Comparison of ENCODE assay signal across 1 cellular context in the genomic region with DNA sequence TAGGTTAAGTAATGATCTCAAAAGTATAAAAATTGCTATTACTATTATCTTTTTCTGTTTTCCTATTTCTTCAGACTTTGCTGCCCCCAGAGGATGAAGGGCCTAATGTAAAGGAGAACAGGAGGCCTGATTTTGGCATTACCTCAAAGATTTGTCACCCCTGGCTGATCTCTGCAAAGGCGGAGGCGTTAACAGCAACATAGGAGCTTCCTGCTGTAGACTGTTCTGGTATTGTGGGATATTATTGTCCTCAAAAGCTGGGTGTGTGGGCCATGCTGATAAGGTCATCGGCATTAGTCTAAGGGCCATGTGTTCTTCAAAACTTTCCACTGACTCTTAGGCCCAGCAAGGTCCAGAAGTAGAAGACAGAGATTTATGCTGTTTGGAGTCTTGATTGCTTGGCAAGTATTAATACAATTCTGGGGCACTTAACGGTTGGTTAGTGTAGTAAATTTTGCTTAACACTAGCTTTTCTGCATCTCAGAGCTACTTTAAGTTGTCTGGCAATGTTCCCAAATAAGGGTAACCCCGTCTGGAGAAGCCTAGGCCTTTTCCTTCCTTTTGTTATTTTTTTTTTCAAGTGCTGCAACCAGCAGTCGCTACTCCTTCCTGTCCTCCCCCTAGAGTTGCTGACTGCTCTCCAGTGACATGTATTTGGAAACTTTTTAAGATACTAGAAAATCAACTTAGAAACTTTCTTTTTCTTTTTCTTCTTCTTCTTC.
TF ChIP-seq lines count a peak whose summit lies in the region.

No MANE protein-coding gene starts in this region.

TF ChIP-seq in K562, 482 proteins besides CTCF, POLR2A, EP300 and RAD21 (continued from another document and continues in another):
- TF ChIP-seq E2F4 (CRISPR knock-in tag; IDR thresholded peaks at IDR 0.05; ENCODE audit: low read depth) (no peak), ZNF75A (CRISPR knock-in tag; IDR thresholded peaks at IDR 0.05) (no peak), KAT8 (IDR thresholded peaks at IDR 0.05; ENCODE audit: low read depth) (no peak), CBX2 (IDR thresholded peaks at IDR 0.05; ENCODE audit: insufficient read depth, low read length, poor library complexity, severe bottlenecking) (no peak), TFAM (CRISPR knock-in tag; conservative IDR thresholded peaks at IDR 0.05) (no peak), SP2 (IDR thresholded peaks at IDR 0.05; ENCODE audit: extremely low read depth, low read depth, low read length, poor library complexity, severe bottlenecking) (no peak), ZNF583 (CRISPR knock-in tag; IDR thresholded peaks at IDR 0.05) (no peak), NR2C2 (CRISPR knock-in tag; IDR thresholded peaks at IDR 0.05) (no peak), NR2C2 (tag; IDR thresholded peaks at IDR 0.05) (peak; percentile 37; the same call in 1 of the 2 replicates), CBFA2T2 (conservative IDR thresholded peaks at IDR 0.05) (peak; percentile 92), NFE2 (IDR thresholded peaks at IDR 0.05; ENCODE audit: low read depth) (no peak), RNF2 (IDR thresholded peaks at IDR 0.05) (peak; percentile 62; the same call in 1 of the 2 replicates), MEIS2 (IDR thresholded peaks at IDR 0.05; ENCODE audit: partially characterized antibody) (peak; percentile 43), GABPB2 (CRISPR knock-in tag; conservative IDR thresholded peaks at IDR 0.05) (no peak), GTF2E2 (tag; IDR thresholded peaks at IDR 0.05) (no peak), NFXL1 (CRISPR knock-in tag; IDR thresholded peaks at IDR 0.05) (no peak), LCOR (CRISPR knock-in tag; IDR thresholded peaks at IDR 0.05) (no peak), ZNF184 (CRISPR knock-in tag; IDR thresholded peaks at IDR 0.05) (no peak), MGA (IDR thresholded peaks at IDR 0.05) (no peak; the same call in 1 of the 2 replicates), ZFPM2 (CRISPR knock-in tag; IDR thresholded peaks at IDR 0.05) (no peak), NR4A1 (CRISPR knock-in tag; IDR thresholded peaks at IDR 0.05) (no peak), NR4A1 (tag; IDR thresholded peaks at IDR 0.05) (no peak), MYC (IDR thresholded peaks at IDR 0.05; ENCODE audit: low read depth, low read length) (peak; percentile 53; the same call in 1 of the 2 replicates), MYC (CRISPR knock-in tag; IDR thresholded peaks at IDR 0.05; ENCODE audit: borderline replicate concordance, low read depth) (no peak), ADNP (tag; IDR thresholded peaks at IDR 0.05) (no peak), ZNF316 (IDR thresholded peaks at IDR 0.05) (no peak), ZNF280A (IDR thresholded peaks at IDR 0.05; ENCODE audit: low read depth, partially characterized antibody) (no peak), PML (IDR thresholded peaks at IDR 0.05; ENCODE audit: low read length) (peak; percentile 86), RBM15 (IDR thresholded peaks at IDR 0.05; ENCODE audit: insufficient read depth, low read length) (no peak), MXD1 (CRISPR knock-in tag; IDR thresholded peaks at IDR 0.05; ENCODE audit: borderline replicate concordance, poor library complexity, severe bottlenecking) (no peak), SMAD2 (IDR thresholded peaks at IDR 0.05; ENCODE audit: low read depth, low read length) (no peak)
- TF ChIP-seq, protein P1, sequence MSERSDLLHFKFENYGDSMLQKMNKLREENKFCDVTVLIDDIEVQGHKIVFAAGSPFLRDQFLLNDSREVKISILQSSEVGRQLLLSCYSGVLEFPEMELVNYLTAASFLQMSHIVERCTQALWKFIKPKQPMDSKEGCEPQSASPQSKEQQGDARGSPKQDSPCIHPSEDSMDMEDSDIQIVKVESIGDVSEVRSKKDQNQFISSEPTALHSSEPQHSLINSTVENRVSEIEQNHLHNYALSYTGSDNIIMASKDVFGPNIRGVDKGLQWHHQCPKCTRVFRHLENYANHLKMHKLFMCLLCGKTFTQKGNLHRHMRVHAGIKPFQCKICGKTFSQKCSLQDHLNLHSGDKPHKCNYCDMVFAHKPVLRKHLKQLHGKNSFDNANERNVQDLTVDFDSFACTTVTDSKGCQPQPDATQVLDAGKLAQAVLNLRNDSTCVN (CRISPR knock-in tag; IDR thresholded peaks at IDR 0.05), result no peak
- TF ChIP-seq, protein P2, sequence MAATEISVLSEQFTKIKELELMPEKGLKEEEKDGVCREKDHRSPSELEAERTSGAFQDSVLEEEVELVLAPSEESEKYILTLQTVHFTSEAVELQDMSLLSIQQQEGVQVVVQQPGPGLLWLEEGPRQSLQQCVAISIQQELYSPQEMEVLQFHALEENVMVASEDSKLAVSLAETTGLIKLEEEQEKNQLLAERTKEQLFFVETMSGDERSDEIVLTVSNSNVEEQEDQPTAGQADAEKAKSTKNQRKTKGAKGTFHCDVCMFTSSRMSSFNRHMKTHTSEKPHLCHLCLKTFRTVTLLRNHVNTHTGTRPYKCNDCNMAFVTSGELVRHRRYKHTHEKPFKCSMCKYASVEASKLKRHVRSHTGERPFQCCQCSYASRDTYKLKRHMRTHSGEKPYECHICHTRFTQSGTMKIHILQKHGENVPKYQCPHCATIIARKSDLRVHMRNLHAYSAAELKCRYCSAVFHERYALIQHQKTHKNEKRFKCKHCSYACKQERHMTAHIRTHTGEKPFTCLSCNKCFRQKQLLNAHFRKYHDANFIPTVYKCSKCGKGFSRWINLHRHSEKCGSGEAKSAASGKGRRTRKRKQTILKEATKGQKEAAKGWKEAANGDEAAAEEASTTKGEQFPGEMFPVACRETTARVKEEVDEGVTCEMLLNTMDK (IDR thresholded peaks at IDR 0.05; ENCODE audit: borderline replicate concordance, insufficient read depth, low read depth, low read length, poor library complexity, severe bottlenecking), result no peak
- TF ChIP-seq, protein P3, sequence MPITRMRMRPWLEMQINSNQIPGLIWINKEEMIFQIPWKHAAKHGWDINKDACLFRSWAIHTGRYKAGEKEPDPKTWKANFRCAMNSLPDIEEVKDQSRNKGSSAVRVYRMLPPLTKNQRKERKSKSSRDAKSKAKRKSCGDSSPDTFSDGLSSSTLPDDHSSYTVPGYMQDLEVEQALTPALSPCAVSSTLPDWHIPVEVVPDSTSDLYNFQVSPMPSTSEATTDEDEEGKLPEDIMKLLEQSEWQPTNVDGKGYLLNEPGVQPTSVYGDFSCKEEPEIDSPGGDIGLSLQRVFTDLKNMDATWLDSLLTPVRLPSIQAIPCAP (CRISPR knock-in tag; IDR thresholded peaks at IDR 0.05; ENCODE audit: borderline replicate concordance), result no peak
- TF ChIP-seq, protein P4, sequence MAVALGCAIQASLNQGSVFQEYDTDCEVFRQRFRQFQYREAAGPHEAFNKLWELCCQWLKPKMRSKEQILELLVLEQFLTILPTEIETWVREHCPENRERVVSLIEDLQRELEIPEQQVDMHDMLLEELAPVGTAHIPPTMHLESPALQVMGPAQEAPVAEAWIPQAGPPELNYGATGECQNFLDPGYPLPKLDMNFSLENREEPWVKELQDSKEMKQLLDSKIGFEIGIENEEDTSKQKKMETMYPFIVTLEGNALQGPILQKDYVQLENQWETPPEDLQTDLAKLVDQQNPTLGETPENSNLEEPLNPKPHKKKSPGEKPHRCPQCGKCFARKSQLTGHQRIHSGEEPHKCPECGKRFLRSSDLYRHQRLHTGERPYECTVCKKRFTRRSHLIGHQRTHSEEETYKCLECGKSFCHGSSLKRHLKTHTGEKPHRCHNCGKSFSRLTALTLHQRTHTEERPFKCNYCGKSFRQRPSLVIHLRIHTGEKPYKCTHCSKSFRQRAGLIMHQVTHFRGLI (CRISPR knock-in tag; IDR thresholded peaks at IDR 0.05), result no peak
